Comparison of ENCODE assay signal across 29 cellular contexts in the genomic region with DNA sequence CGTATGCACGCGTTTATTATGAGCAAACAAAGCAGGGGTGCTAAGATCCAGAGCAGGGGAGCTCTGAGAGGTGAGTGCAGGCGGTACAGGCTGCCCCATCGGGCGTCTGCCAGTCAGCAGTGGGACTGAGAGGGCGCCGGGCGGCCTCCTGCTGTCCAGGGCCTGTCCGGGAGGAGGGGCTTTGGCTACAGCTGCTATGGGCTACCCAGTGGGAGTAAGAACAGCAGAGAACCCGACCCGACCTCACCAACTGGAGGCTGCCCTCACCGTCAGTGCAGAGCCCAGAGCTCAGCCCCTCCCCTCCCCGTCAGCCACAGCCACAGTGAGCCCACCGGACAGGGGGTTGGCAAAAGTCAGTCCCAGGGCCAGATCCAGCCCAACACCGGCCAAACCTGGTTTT. TPM values are rescaled to one million over a fixed set of nuclear protein-coding genes. Genes with fewer than 3 reads are reported as not detected.
DNase-seq lines count a peak whose midpoint lies in the region; ATAC-seq and TF ChIP-seq lines count a peak whose summit lies in the region.
"Had no signal": no experiment of that assay in that cellular context is flagged by ENCODE, and none has a peak within 500 bp of the region (broad histone marks: within the 10 kb centered on the region; RNA-seq: fewer than 3 reads in every experiment).

No MANE protein-coding gene starts in this region.

- no peaks in the 10 kb centered on the region for H3K9me3 ChIP-seq in right cardiac atrium (ENCODE audit: control insufficient read depth, low read length)
- no peaks in the 10 kb centered on the region for H3K9me3 ChIP-seq in heart right ventricle
- H3K9me3 ChIP-seq in RWPE2 (ENCODE audit: severe bottlenecking): no peaks in the 10 kb centered on the region
- H3K9me3 ChIP-seq: BLaER1, lower lobe of right lung, right atrium auricular region had no signal

- H3K4me1 ChIP-seq in right cardiac atrium (ENCODE audit: control insufficient read depth, insufficient read depth, low read length): no peaks in the 10 kb centered on the region
- H3K4me1 ChIP-seq in heart right ventricle: peaks cover 0 to 8% (median 0%) of the 10 kb centered on the region in 9 donors
- H3K4me1 ChIP-seq in RWPE2 (ENCODE audit: insufficient read depth, poor library complexity, severe bottlenecking): no peaks in the 10 kb centered on the region
- H3K4me1 ChIP-seq: lower lobe of right lung, parathyroid adenoma, right atrium auricular region had no signal

- H3K4me3 ChIP-seq in right cardiac atrium (ENCODE audit: low read length): no peak overlapping the region
- no peak overlapping the region for H3K4me3 ChIP-seq in heart right ventricle
- no peak overlapping the region for H3K4me3 ChIP-seq in RWPE2 (ENCODE audit: severe bottlenecking)
- H3K4me3 ChIP-seq: BLaER1, lower lobe of right lung, right atrium auricular region had no signal

- H3K27me3 ChIP-seq in right cardiac atrium (ENCODE audit: control insufficient read depth, insufficient read depth) (no peaks in the 10 kb centered on the region), heart right ventricle (peaks cover 0 to 8% (median 0%) of the 10 kb centered on the region in 7 donors), RWPE2 (ENCODE audit: insufficient read depth, poor library complexity, severe bottlenecking) (peaks cover 9% of the 10 kb centered on the region)
- H3K27me3 ChIP-seq: right atrium auricular region had no signal

- H3K27ac ChIP-seq in right cardiac atrium (ENCODE audit: low read length): no peak overlapping the region
- H3K27ac ChIP-seq in heart right ventricle: no peak overlapping the region
- no peak overlapping the region for H3K27ac ChIP-seq in RWPE2 (ENCODE audit: poor library complexity, severe bottlenecking)
- H3K27ac ChIP-seq: BLaER1, lower lobe of right lung, parathyroid adenoma, right atrium auricular region had no signal

- ATAC-seq in right cardiac atrium: no peak
- ATAC-seq in heart right ventricle: no peak
- ATAC-seq in RWPE2 (ENCODE audit: low read depth): peak; percentile 8; the same call in 1 of the 3 replicates
- ATAC-seq in GM19351 (IDR thresholded peaks at IDR 0.05; ENCODE audit: unreplicated experiment): no peak
- ATAC-seq: lower lobe of right lung, Right ventricle myocardium inferior had no signal

- no peak for TF ChIP-seq CTCF in heart right ventricle (IDR thresholded peaks at IDR 0.05)
- no peak for TF ChIP-seq CTCF in RWPE2 (IDR thresholded peaks at IDR 0.05; ENCODE audit: poor library complexity, severe bottlenecking)

- H3K36me3 ChIP-seq in heart right ventricle (peaks cover 0 to 2% (median 0%) of the 10 kb centered on the region in 9 donors), RWPE2 (ENCODE audit: low read depth) (no peaks in the 10 kb centered on the region)
- H3K36me3 ChIP-seq: right atrium auricular region had no signal

- WGBS in right cardiac atrium: 31% methylated on average over 16 of the region's 16 CpGs
- WGBS in heart right ventricle, 2 donors: 37 to 39% methylated on average over 16 of the region's 16 CpGs

- intact Hi-C loops in right cardiac atrium (cut with DNase I) (no loop called here), heart right ventricle (cut with DNase I) (no loop called here)

- DNase-seq in right cardiac atrium (peak in 2 of 3 donors; percentile 10 to 45), heart right ventricle (no peak), RWPE2 (ENCODE audit: low spot score) (no peak), iPS-NIHi7 (ENCODE audit: extremely low spot score) (peak; percentile 58), NCI-H2107 (lab: John Stamatoyannopoulos, UW) (no peak)
- no peak for DNase-seq in activated CD4-positive, alpha-beta T cell treated with anti-CD3 and anti-CD28 coated beads for 48 hours
- DNase-seq in activated CD4-positive, alpha-beta T cell treated with anti-CD3 and anti-CD28 coated beads, Interleukin-2, amount 50 U/mL, for 4 hours: no peak
- DNase-seq: ACHN; activated B cell treated with CpG ODN at 0.5 μM for 24 hours; activated CD4-positive, alpha-beta memory T cell treated with anti-CD3 and anti-CD28 coated beads for 36 hours; activated CD8-positive, alpha-beta memory T cell treated with anti-CD3 and anti-CD28 coated beads, Interleukin-2, amount 50 U/mL, for 48 hours; activated naive CD4-positive, alpha-beta T cell treated with anti-CD3 and anti-CD28 coated beads, Interleukin-2, amount 10 ng/mL, durations not matched to agents 7 days and 5 days; effector CD4-positive, alpha-beta T cell; glutamatergic neuron; HFFc6; lower lobe of right lung; NCI-H1694 treated with DMSO at 0.1 percent for 48 hours; NCI-H82; stimulated activated CD4-positive, alpha-beta T cell treated with anti-CD3 and anti-CD28 coated beads, Interleukin-12 subunit alpha, Interleukin-12 subunit beta, amount 100 ng/mL, for 4 hours; stimulated activated CD4-positive, alpha-beta T cell treated with anti-CD3 and anti-CD28 coated beads, Interleukin-4, amount 100 ng/mL, for 1 hour; trophoblast cell had no signal

RNA-seq across cellular contexts. Expression of gene AATK, which starts 18.6 kb away (rescaled TPM):
- total RNA-seq in right cardiac atrium: 10 to 100 TPM in 3 of 4 donors, 1 to 10 TPM in 1; 8.6 to 15.4 (median 12.6) TPM
- 10.4 TPM for polyA plus RNA-seq in right cardiac atrium
- total RNA-seq in heart right ventricle: 1 to 10 TPM; 3.5 to 8.5 (median 6.2) TPM
- 1 to 10 TPM; 1.5 to 6.5 TPM for polyA plus RNA-seq in heart right ventricle

RNA-seq across cellular contexts. Expression of gene PVALEF, which starts 19.3 kb away (rescaled TPM):
- total RNA-seq in right cardiac atrium: not detected
- not detected for polyA plus RNA-seq in right cardiac atrium
- not detected for total RNA-seq in heart right ventricle
- polyA plus RNA-seq in heart right ventricle: not detected
- total RNA-seq: activated B cell treated with CpG ODN at 0.5 μM for 24 hours; activated CD4-positive, alpha-beta memory T cell treated with anti-CD3 and anti-CD28 coated beads for 36 hours; epithelial cell of proximal tubule; HFFc6; kidney epithelial cell; lower lobe of right lung; mononuclear cell; right atrium auricular region; Right ventricle myocardium inferior had no signal

RNA-seq across cellular contexts. Expression of gene CEP131, which starts 38.2 kb away (rescaled TPM):
- total RNA-seq in right cardiac atrium: 1 to 10 TPM; 4.6 to 5.9 (median 5.2) TPM
- 7.4 TPM for polyA plus RNA-seq in right cardiac atrium
- total RNA-seq in heart right ventricle: 10 to 100 TPM in 1 of 10 donors, 1 to 10 TPM in 9; 6.4 to 14.4 (median 7.6) TPM
- polyA plus RNA-seq in heart right ventricle: 10 to 100 TPM in 1 of 2 donors, 1 to 10 TPM in 1; 8.8 to 20.9 TPM

RNA-seq across cellular contexts. Expression of gene TEPSIN, which starts 54.3 kb away (rescaled TPM):
- total RNA-seq in right cardiac atrium (10 to 100 TPM; 12.5 to 17.7 (median 14.2) TPM), heart right ventricle (10 to 100 TPM in 4 of 10 donors, 1 to 10 TPM in 6; 6.2 to 21.4 (median 9.2) TPM)
- polyA plus RNA-seq in right cardiac atrium (12.6 TPM), heart right ventricle (10 to 100 TPM; 12.5 to 30.4 TPM)

RNA-seq across cellular contexts. Expression of gene NDUFAF8, which starts 54.5 kb away (rescaled TPM):
- total RNA-seq in right cardiac atrium (10 to 100 TPM; 51.5 to 75.4 (median 62.5) TPM), heart right ventricle (10 to 100 TPM; 49.6 to 74.8 (median 58.9) TPM)
- polyA plus RNA-seq in right cardiac atrium (55.0 TPM), heart right ventricle (10 to 100 TPM; 41.5 to 68.0 TPM)

Comparison
In these comparisons a context has a peak if more than half of its experiments do, and no peak if none do; other contexts are left out.
1. DNase-seq: peak in right cardiac atrium (2 of 3) and iPS-NIHi7 (single experiment); none in heart right ventricle (0 of 2), RWPE2 (single experiment), NCI-H2107 (single experiment), activated CD4-positive, alpha-beta T cell treated with anti-CD3 and anti-CD28 coated beads for 48 hours (single experiment) and activated CD4-positive, alpha-beta T cell treated with anti-CD3 and anti-CD28 coated beads, Interleukin-2, amount 50 U/mL, for 4 hours (0 of 2).